In the genomic region with DNA sequence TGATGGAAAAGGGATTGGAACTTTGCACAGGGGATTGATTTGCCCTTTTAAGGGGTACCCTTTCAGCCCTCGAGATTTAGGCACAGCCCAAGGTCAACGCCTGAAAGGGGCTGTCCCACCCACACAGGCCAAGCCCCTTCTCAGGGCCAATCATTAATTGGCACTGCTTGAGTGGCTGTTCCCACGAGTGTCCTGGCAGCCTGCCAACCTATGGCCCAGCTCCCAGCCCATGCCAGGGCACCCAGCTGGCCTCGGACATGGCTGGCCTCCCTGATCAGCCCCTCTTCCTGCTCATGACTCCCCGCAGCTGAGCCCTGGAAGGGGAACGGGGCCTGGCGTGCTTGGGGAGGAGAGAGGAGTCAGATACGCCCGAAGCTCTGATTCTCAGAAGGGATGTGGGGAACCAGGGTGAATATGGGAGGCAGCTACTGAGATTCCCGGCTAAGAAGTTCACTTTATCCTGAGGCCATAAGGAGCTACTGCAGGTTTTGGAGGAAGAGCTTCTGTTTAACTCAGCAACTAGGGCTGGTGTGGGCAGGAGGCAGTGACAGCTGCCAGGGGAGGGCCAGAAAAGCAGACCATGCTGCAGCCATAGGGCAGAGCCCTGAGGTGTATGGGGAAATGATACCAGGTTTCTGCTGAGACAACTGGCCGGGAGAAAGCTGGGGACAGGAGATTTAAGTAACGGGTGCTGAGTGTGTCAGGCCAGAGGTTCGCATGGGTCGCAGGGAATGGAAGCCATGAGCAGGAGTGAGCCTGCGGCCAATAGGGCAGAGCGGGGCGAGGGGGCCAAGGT, we compare ENCODE assay signal across 22 cellular contexts. TPM values are rescaled to one million over a fixed set of nuclear protein-coding genes. Genes with fewer than 3 reads are reported as not detected.
A peak's percentile ranks its signal among the peaks of the same experiment; 100 is the strongest.
DNase-seq lines count a peak whose midpoint lies in the region; ATAC-seq lines count a peak whose summit lies in the region.
"Had no signal": no experiment of that assay in that cellular context is flagged by ENCODE, and none has a peak within 500 bp of the region (broad histone marks: within the 10 kb centered on the region; RNA-seq: fewer than 3 reads in every experiment).

No MANE protein-coding gene starts in this region.

- WGBS in right cardiac atrium: 71% methylated on average over 17 of the region's 17 CpGs

- intact Hi-C loops in left ventricle myocardium superior (cut with micrococcal nuclease) (no loop called here), right cardiac atrium (cut with DNase I) (no loop called here)

- no peaks in the 10 kb centered on the region for H3K4me1 ChIP-seq in right cardiac atrium (ENCODE audit: control insufficient read depth, insufficient read depth, low read length)
- H3K4me1 ChIP-seq: prostate gland, uterus had no signal

- DNase-seq in left ventricle myocardium superior (peak; percentile 49), right cardiac atrium (no peak), amygdala (lab: John Stamatoyannopoulos, UW) (peak in 50 of 56 donors; percentile 6 to 84 (median 54)), memory B cell (ENCODE audit: low spot score in 2 of 2) (no peak), cerebellar nuclear complex (lab: John Stamatoyannopoulos, UW) (no peak), UCSD-AML1 (lab: John Stamatoyannopoulos, UW; ENCODE audit: unreplicated experiment) (no peak)
- DNase-seq: ACHN; activated CD4-positive, alpha-beta T cell treated with anti-CD3 and anti-CD28 coated beads for 48 hours; activated naive CD4-positive, alpha-beta T cell treated with anti-CD3 and anti-CD28 coated beads, Interleukin-2, amount 50 U/mL, for 16 hours; KBM-7; kidney glomerular epithelial cell; NCI-H1436 treated with DMSO at 0.1 percent for 48 hours; OCI-M1; stimulated activated naive CD8-positive, alpha-beta T cell treated with anti-CD3 and anti-CD28 coated beads, Interleukin-15, amount 100 ng/mL, for 72 hours; uterus had no signal

- peaks cover 10% of the 10 kb centered on the region for H3K27me3 Mint-ChIP-seq in memory B cell
- H3K27me3 Mint-ChIP-seq in activated T-helper 17 cell treated with anti-CD3 and anti-CD28 coated beads, Interleukin-2, amount 50 U/mL, for 72 hours: peaks cover 16% of the 10 kb centered on the region

- ATAC-seq in left ventricle myocardium superior (peak; percentile 25), right cardiac atrium (no peak), memory B cell (ENCODE audit: low read depth) (peak; percentile 26), HG02798 (IDR thresholded peaks at IDR 0.05; ENCODE audit: poor library complexity, unreplicated experiment) (no peak)
- ATAC-seq in activated T-helper 17 cell treated with anti-CD3 and anti-CD28 coated beads, Interleukin-2, amount 50 U/mL, for 72 hours (replicated peaks): no peak
- ATAC-seq: GM12878 had no signal

- H3K4me3 ChIP-seq in right cardiac atrium (ENCODE audit: low read length): no peak overlapping the region
- H3K4me3 ChIP-seq: GM12878, prostate gland, uterus had no signal

- H3K36me3 Mint-ChIP-seq in memory B cell: no peaks in the 10 kb centered on the region
- H3K36me3 Mint-ChIP-seq in activated T-helper 17 cell treated with anti-CD3 and anti-CD28 coated beads, Interleukin-2, amount 50 U/mL, for 72 hours (ENCODE audit: low read depth): no peaks in the 10 kb centered on the region

- H3K27me3 ChIP-seq in right cardiac atrium (ENCODE audit: control insufficient read depth, insufficient read depth): no peaks in the 10 kb centered on the region
- H3K27me3 ChIP-seq: uterus had no signal

- H3K9me3 Mint-ChIP-seq in memory B cell: no peaks in the 10 kb centered on the region
- no peaks in the 10 kb centered on the region for H3K9me3 Mint-ChIP-seq in activated T-helper 17 cell treated with anti-CD3 and anti-CD28 coated beads, Interleukin-2, amount 50 U/mL, for 72 hours
- H3K9me3 Mint-ChIP-seq: stimulated activated naive CD8-positive, alpha-beta T cell treated with anti-CD3 and anti-CD28 coated beads, Interleukin-15, amount 100 ng/mL, for 72 hours had no signal

- peak overlapping the region; percentile 4 for H3K4me3 Mint-ChIP-seq in memory B cell
- no peak overlapping the region for H3K4me3 Mint-ChIP-seq in activated T-helper 17 cell treated with anti-CD3 and anti-CD28 coated beads, Interleukin-2, amount 50 U/mL, for 72 hours
- H3K4me3 Mint-ChIP-seq: stimulated activated naive CD8-positive, alpha-beta T cell treated with anti-CD3 and anti-CD28 coated beads, Interleukin-15, amount 100 ng/mL, for 72 hours had no signal

- H3K9me3 ChIP-seq in right cardiac atrium (ENCODE audit: control insufficient read depth, low read length): no peaks in the 10 kb centered on the region
- H3K9me3 ChIP-seq: prostate gland, uterus had no signal

- H3K4me1 Mint-ChIP-seq in memory B cell: peaks cover 23% of the 10 kb centered on the region
- no peaks in the 10 kb centered on the region for H3K4me1 Mint-ChIP-seq in activated T-helper 17 cell treated with anti-CD3 and anti-CD28 coated beads, Interleukin-2, amount 50 U/mL, for 72 hours
- H3K4me1 Mint-ChIP-seq: stimulated activated naive CD8-positive, alpha-beta T cell treated with anti-CD3 and anti-CD28 coated beads, Interleukin-15, amount 100 ng/mL, for 72 hours had no signal

- no peak overlapping the region for H3K27ac Mint-ChIP-seq in memory B cell
- no peak overlapping the region for H3K27ac Mint-ChIP-seq in activated T-helper 17 cell treated with anti-CD3 and anti-CD28 coated beads, Interleukin-2, amount 50 U/mL, for 72 hours
- H3K27ac Mint-ChIP-seq: stimulated activated naive CD8-positive, alpha-beta T cell treated with anti-CD3 and anti-CD28 coated beads, Interleukin-15, amount 100 ng/mL, for 72 hours had no signal

- H3K27ac ChIP-seq in right cardiac atrium (ENCODE audit: low read length): no peak overlapping the region
- H3K27ac ChIP-seq: HL-60, prostate gland, uterus had no signal

RNA-seq across cellular contexts. Expression of a gene that starts 30.0 kb away (rescaled TPM):
- total RNA-seq in left ventricle myocardium superior (not detected), right cardiac atrium (not detected)
- not detected for polyA plus RNA-seq in right cardiac atrium
- total RNA-seq in activated T-helper 17 cell treated with anti-CD3 and anti-CD28 coated beads, Interleukin-2, amount 50 U/mL, for 72 hours: not detected
- total RNA-seq: GM12878, NCI-H460 had no signal
- polyA plus RNA-seq: fibroblast of lung had no signal

Comparison
In these comparisons a context has a peak if more than half of its experiments do, and no peak if none do; other contexts are left out.
1. ATAC-seq: peak in left ventricle myocardium superior (single experiment) and memory B cell (single experiment); none in right cardiac atrium (0 of 2), activated T-helper 17 cell treated with anti-CD3 and anti-CD28 coated beads, Interleukin-2, amount 50 U/mL, for 72 hours (single experiment) and HG02798 (single experiment).
2. DNase-seq: peak in left ventricle myocardium superior (single experiment) and amygdala (50 of 56); none in right cardiac atrium (0 of 3), memory B cell (0 of 2), cerebellar nuclear complex (0 of 2) and UCSD-AML1 (single experiment).